ENCODE assay signal across 8 cellular contexts in genomic region chr10:21533577-21534475, GRCh38. TPM values are rescaled to one million over a fixed set of nuclear protein-coding genes. Genes with fewer than 3 reads are reported as not detected.
DNase-seq lines count a peak whose midpoint lies in the region; ATAC-seq and TF ChIP-seq lines count a peak whose summit lies in the region.

Gene MLLT10 (plus strand): TSS chr10:21534232. CDS start chr10:21534645, 413 bp downstream.

- H3K27ac ChIP-seq in A673 (ENCODE audit: low read depth, low read length, poor library complexity, severe bottlenecking) = peak within 1 kb of the TSS; percentile 96

- H3K4me3 ChIP-seq in A673 (ENCODE audit: low read depth, low read length, poor library complexity, severe bottlenecking) = peak within 1 kb of the TSS; percentile 65
- H3K4me3 ChIP-seq in WI38 (ENCODE audit: low read depth, low read length) = peak within 1 kb of the TSS; percentile 65
- H3K4me3 ChIP-seq in cardiac fibroblast (replicated peaks in 1 of 2; ENCODE audit: low read depth in 2 of 2, low read length in 2 of 2) = peak within 1 kb of the TSS; percentile 75 to 79

- TF ChIP-seq CTCF in A673 (conservative IDR thresholded peaks at IDR 0.05; ENCODE audit: low read depth, low read length) (no peak), WI38 (IDR thresholded peaks at IDR 0.05; ENCODE audit: low read depth, low read length) (0 out of 2 replicates have a peak, but pooled peaks have one; percentile 8), cardiac fibroblast (IDR thresholded peaks at IDR 0.05; ENCODE audit: low read depth, low read length) (peak; percentile 32)

- CTCF ChIA-PET in A673 (lab: Charles Lee) = interaction anchor here (0.6 kb wide), 1 partner anchor 238 kb away, joined by 3 read pairs; no protein-coding TSS in a partner anchor

- POLR2A ChIA-PET in A673 (lab: Charles Lee; ENCODE audit: low non-redundant PET) = interaction anchor here (0.6 kb wide), 2 partner anchors 12 to 124 kb away, joined by 3 to 5 read pairs; no protein-coding TSS in a partner anchor

- peaks cover 41% of the 10 kb centered on the region for H3K4me1 ChIP-seq in A673 (ENCODE audit: insufficient read depth, low read length, poor library complexity, severe bottlenecking)

- DNase-seq in A673 (ENCODE audit: low spot score) (peak; percentile 99), NCI-H2196 (lab: John Stamatoyannopoulos, UW; ENCODE audit: unreplicated experiment) (peak; percentile 92), cardiac fibroblast (ENCODE audit: low read depth in 2 of 2) (peak; percentile 92 to 99), inferior parietal cortex (ENCODE audit: extremely low spot score) (peak; percentile 85)
- DNase-seq in stimulated activated CD4-positive, alpha-beta T cell treated with anti-CD3 and anti-CD28 coated beads, Interleukin-12 subunit alpha, Interleukin-12 subunit beta, amount 100 ng/mL, for 24 hours (ENCODE audit: low read depth in 2 of 2) = peak; percentile 82 to 85

- H3K9me3 ChIP-seq in A673 (ENCODE audit: low read depth, low read length, poor library complexity, severe bottlenecking) = no peaks in the 10 kb centered on the region

- peak; percentile 87 for TF ChIP-seq POLR2A in GM18526 (IDR thresholded peaks at IDR 0.05; ENCODE audit: extremely low read depth, insufficient read length)

- peaks cover 18% of the 10 kb centered on the region for H3K36me3 ChIP-seq in A673 (ENCODE audit: insufficient read depth, low read length, poor library complexity, severe bottlenecking)

- H3K27me3 ChIP-seq in A673 (replicated peaks; ENCODE audit: insufficient read depth, low read depth, low read length, poor library complexity) = no peaks in the 10 kb centered on the region

- intact Hi-C loops in A673 (cut with micrococcal nuclease; ENCODE audit: unreplicated experiment) = loop anchor here (5.0 kb wide), 2 partner anchors 37 to 257 kb away; no protein-coding TSS in a partner anchor

- ATAC-seq in HG03064 (IDR thresholded peaks at IDR 0.05; ENCODE audit: low read depth, unreplicated experiment) = peak; percentile 84

- no TSS peak for BruUV-seq in A673 (replicated peaks; lab: Mats Ljungman, UMichigan)

RNA-seq across cellular contexts. Expression of gene MLLT10, which starts in this region (rescaled TPM):
- total RNA-seq in A673 (2021) = 58.4 and 60.0 TPM in 2 replicates

Comparison
In these comparisons a context has a peak if more than half of its experiments do, and no peak if none do; other contexts are left out.
1. Peak in every context shown above with its lines: DNase-seq, ATAC-seq, H3K4me3 ChIP-seq and H3K27ac ChIP-seq.